Comparison of ENCODE assay signal across 8 cellular contexts in the genomic region with DNA sequence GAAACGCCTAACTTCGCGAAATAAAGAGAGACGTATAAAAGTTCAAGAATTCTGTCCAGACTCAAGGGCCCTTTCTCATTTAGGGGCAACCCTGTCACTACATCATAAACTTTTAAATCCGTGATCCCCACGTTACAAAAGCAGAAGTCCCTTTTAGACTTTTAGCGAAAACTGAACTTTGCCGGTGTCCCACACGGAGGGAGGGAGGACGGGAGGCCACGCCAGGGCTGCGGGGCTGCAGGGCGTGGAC. TPM values are rescaled to one million over a fixed set of nuclear protein-coding genes. Genes with fewer than 3 reads are reported as not detected.
DNase-seq lines count a peak whose midpoint lies in the region; ATAC-seq and TF ChIP-seq lines count a peak whose summit lies in the region.

No MANE protein-coding gene starts in this region.

- no peaks in the 10 kb centered on the region for H3K36me3 ChIP-seq in heart right ventricle
- no peaks in the 10 kb centered on the region for H3K36me3 ChIP-seq in RWPE2 (ENCODE audit: low read depth)

- ATAC-seq in heart right ventricle = no peak
- no peak for ATAC-seq in left ventricle myocardium superior
- no peak for ATAC-seq in RWPE2 (ENCODE audit: low read depth)

- H3K27me3 ChIP-seq in heart right ventricle (peaks cover 0 to 42% (median 10%) of the 10 kb centered on the region in 7 donors), RWPE2 (ENCODE audit: insufficient read depth, poor library complexity, severe bottlenecking) (no peaks in the 10 kb centered on the region)

- H3K9me3 ChIP-seq in heart right ventricle = peaks cover 0 to 3% (median 0%) of the 10 kb centered on the region in 11 donors
- H3K9me3 ChIP-seq in RWPE2 (ENCODE audit: severe bottlenecking) = no peaks in the 10 kb centered on the region

- WGBS in heart right ventricle, 2 donors = 1% methylated on average over 13 of the region's 13 CpGs

- intact Hi-C loops in heart right ventricle (cut with DNase I) = loop anchor here in 5 of 10 donors (5.0 to 10.0 kb wide), 3 partner anchors 57 to 111 kb away; no protein-coding TSS in a partner anchor
- intact Hi-C loops in left ventricle myocardium superior (cut with micrococcal nuclease) = no loop called here

- DNase-seq in heart right ventricle (no peak), left ventricle myocardium superior (no peak), RWPE2 (ENCODE audit: low spot score) (no peak), fibroblast of mammary gland (ENCODE audit: low read depth) (no peak), skeletal muscle cell (ENCODE audit: low read depth) (no peak), DMS 273 (lab: John Stamatoyannopoulos, UW; ENCODE audit: unreplicated experiment) (no peak), T1000 (lab: John Stamatoyannopoulos, UW) (no peak)
- no peak for DNase-seq in activated effector memory CD4-positive, alpha-beta T cell treated with Interleukin-2 at 50 U/mL for 16 hours

- H3K27ac ChIP-seq in heart right ventricle = peak overlapping the region; percentile 67 to 93 (median 83)
- H3K27ac ChIP-seq in RWPE2 (ENCODE audit: poor library complexity, severe bottlenecking) = peak overlapping the region; percentile 51

- H3K4me1 ChIP-seq in heart right ventricle (peaks cover 0 to 49% (median 27%) of the 10 kb centered on the region in 9 donors), RWPE2 (ENCODE audit: insufficient read depth, poor library complexity, severe bottlenecking) (peaks cover 20% of the 10 kb centered on the region)

- H3K4me3 ChIP-seq in heart right ventricle (peak overlapping the region; percentile 68 to 98 (median 84)), RWPE2 (ENCODE audit: severe bottlenecking) (peak overlapping the region; percentile 86), fibroblast of mammary gland (ENCODE audit: control insufficient read depth, low read depth, low read length) (peak overlapping the region; percentile 89), skeletal muscle cell (ENCODE audit: low read depth, low read length) (peak overlapping the region; percentile 90)

- TF ChIP-seq CTCF in heart right ventricle (IDR thresholded peaks at IDR 0.05) (no peak), RWPE2 (IDR thresholded peaks at IDR 0.05; ENCODE audit: poor library complexity, severe bottlenecking) (no peak), fibroblast of mammary gland (conservative IDR thresholded peaks at IDR 0.05; ENCODE audit: control insufficient read depth, insufficient read depth, low read depth, low read length) (no peak)

RNA-seq across cellular contexts. Expression of gene F2R, which starts 0.5 kb away (rescaled TPM):
- total RNA-seq in heart right ventricle (10 to 100 TPM in 6 of 10 donors, 1 to 10 TPM in 4; 6.0 to 20.9 (median 11.1) TPM), left ventricle myocardium superior (7.2 TPM)
- polyA plus RNA-seq in heart right ventricle = 10 to 100 TPM in 1 of 2 donors, 1 to 10 TPM in 1; 3.1 to 16.6 TPM
